Comparison of ENCODE assay signal across 8 cellular contexts in the genomic region with DNA sequence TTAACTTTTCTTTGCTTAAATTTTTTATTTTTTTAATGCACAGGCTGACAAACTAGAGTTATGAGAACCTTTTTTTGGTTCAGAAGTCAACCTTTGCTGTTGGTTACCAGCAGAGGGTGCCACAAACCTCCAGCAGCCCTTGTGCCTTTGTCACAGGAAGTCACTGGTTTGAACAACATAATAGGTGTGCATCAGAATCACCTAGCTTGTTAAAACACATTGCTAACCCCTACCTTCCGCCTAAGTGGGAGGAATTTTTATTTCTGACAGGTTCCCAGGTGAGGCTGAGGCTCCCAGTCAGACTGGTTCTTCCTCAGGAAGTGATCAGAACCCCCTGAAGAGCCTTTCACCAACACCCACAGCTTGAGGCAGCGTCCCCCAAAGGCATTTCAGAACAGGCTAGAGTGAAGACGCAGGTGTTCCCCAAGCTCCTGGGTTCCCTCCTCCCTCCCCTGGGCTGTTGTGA. TPM values are rescaled to one million over a fixed set of nuclear protein-coding genes. Genes with fewer than 3 reads are reported as not detected.
DNase-seq lines count a peak whose midpoint lies in the region; ATAC-seq and TF ChIP-seq lines count a peak whose summit lies in the region.

No MANE protein-coding gene starts in this region.

- peaks cover 0 to 19% (median 16%) of the 10 kb centered on the region in 4 donors for H3K4me1 ChIP-seq in sigmoid colon

- H3K27ac Mint-ChIP-seq in activated naive CD4-positive, alpha-beta T cell treated with anti-CD3 and anti-CD28 coated beads, Interleukin-2, amount 50 U/mL, for 72 hours, result peak overlapping the region; percentile 30 to 55

- H3K9me3 ChIP-seq in sigmoid colon, result no peaks in the 10 kb centered on the region

- no peaks in the 10 kb centered on the region for H3K36me3 Mint-ChIP-seq in activated naive CD4-positive, alpha-beta T cell treated with anti-CD3 and anti-CD28 coated beads, Interleukin-2, amount 50 U/mL, for 72 hours

- TF ChIP-seq CTCF in GM06990 (IDR thresholded peaks at IDR 0.05; ENCODE audit: insufficient read depth, low read length, poor library complexity, severe bottlenecking), result peak; percentile 82
- peak; percentile 49 to 74 (median 56) for TF ChIP-seq CTCF in sigmoid colon (IDR thresholded peaks at IDR 0.05)

- H3K4me3 ChIP-seq in GM06990 (replicated peaks; ENCODE audit: low read depth, low read length), result no peak overlapping the region
- no peak overlapping the region for H3K4me3 ChIP-seq in sigmoid colon

- peak; percentile 80 to 87 for ATAC-seq in activated naive CD4-positive, alpha-beta T cell treated with anti-CD3 and anti-CD28 coated beads, Interleukin-2, amount 50 U/mL, for 72 hours
- no peak for ATAC-seq in HG02884 (IDR thresholded peaks at IDR 0.05; ENCODE audit: unreplicated experiment)
- ATAC-seq in GM21423 (IDR thresholded peaks at IDR 0.05; ENCODE audit: unreplicated experiment), result no peak

- no peak for TF ChIP-seq POLR2A in sigmoid colon (IDR thresholded peaks at IDR 0.05)

- peak; percentile 20 for DNase-seq in GM06990 (ENCODE audit: extremely low read depth, insufficient read length)
- peak; percentile 59 for DNase-seq in HK-2 (ENCODE audit: unreplicated experiment)
- peak; percentile 48 for DNase-seq in SK-N-DZ (ENCODE audit: low spot score)
- DNase-seq in activated naive CD4-positive, alpha-beta T cell treated with anti-CD3 and anti-CD28 coated beads, Interleukin-2, amount 50 U/mL, for 72 hours (ENCODE audit: low spot score in 2 of 2), result peak in 1 of 2 donors; percentile 44
- DNase-seq in cardiac septum (ENCODE audit: low spot score), result peak; percentile 65
- DNase-seq in sigmoid colon, result no peak

- peak overlapping the region in 1 of 4 donors; percentile 11 for H3K27ac ChIP-seq in sigmoid colon

- no peaks in the 10 kb centered on the region; the same call in 1 of the 2 replicates for H3K36me3 ChIP-seq in GM06990 (ENCODE audit: control insufficient read depth, insufficient read depth, low read length)
- no peaks in the 10 kb centered on the region for H3K36me3 ChIP-seq in sigmoid colon

- WGBS in sigmoid colon, 2 donors, result 41 to 60% methylated on average over 3 of the region's 3 CpGs

- TF ChIP-seq EP300 in sigmoid colon (IDR thresholded peaks at IDR 0.05), result no peak

- intact Hi-C loops in cardiac septum (cut with DNase I) (loop anchor here (2.0 to 5.0 kb wide), 2 partner anchors 43 to 76 kb away; a partner anchor contains a TSS), sigmoid colon (cut with DNase I) (loop anchor here (1.0 kb wide), 1 partner anchor 42 kb away; no protein-coding TSS in a partner anchor)

- no peaks in the 10 kb centered on the region for H3K9me3 Mint-ChIP-seq in activated naive CD4-positive, alpha-beta T cell treated with anti-CD3 and anti-CD28 coated beads, Interleukin-2, amount 50 U/mL, for 72 hours

- no peaks in the 10 kb centered on the region for H3K27me3 ChIP-seq in GM06990 (replicated peaks; ENCODE audit: control insufficient read depth, insufficient read depth, low read length)
- no peaks in the 10 kb centered on the region for H3K27me3 ChIP-seq in sigmoid colon

RNA-seq across cellular contexts. Expression of a gene that starts 22.6 kb away (rescaled TPM):
- 283 and 329 TPM in 2 replicates for polyA plus RNA-seq in SK-N-DZ (2014; cell fraction: cytosol; rRNA removed)
- 217 and 226 TPM in 2 replicates for polyA plus RNA-seq in SK-N-DZ (2014; cell fraction: nucleus; rRNA removed)
- 100 to 1,000 TPM; 192 to 271 TPM for total RNA-seq in activated naive CD4-positive, alpha-beta T cell treated with anti-CD3 and anti-CD28 coated beads, Interleukin-2, amount 50 U/mL, for 72 hours
- total RNA-seq in cardiac septum (388 TPM), sigmoid colon (100 to 1,000 TPM; 205 to 253 (median 232) TPM)
- 100 to 1,000 TPM; 232 to 437 (median 282) TPM for polyA plus RNA-seq in sigmoid colon

RNA-seq across cellular contexts. Expression of a gene that starts 47.8 kb away (rescaled TPM):
- 32.1 and 37.4 TPM in 2 replicates for polyA plus RNA-seq in SK-N-DZ (2014; cell fraction: cytosol; rRNA removed)
- 116 and 123 TPM in 2 replicates for polyA plus RNA-seq in SK-N-DZ (2014; cell fraction: nucleus; rRNA removed)
- total RNA-seq in activated naive CD4-positive, alpha-beta T cell treated with anti-CD3 and anti-CD28 coated beads, Interleukin-2, amount 50 U/mL, for 72 hours, result 10 to 100 TPM; 34.7 to 40.1 TPM
- total RNA-seq in cardiac septum, result 29.2 TPM
- total RNA-seq in sigmoid colon, result 10 to 100 TPM in 2 of 4 donors, 1 to 10 TPM in 2; 7.8 to 11.4 (median 10.3) TPM
- 100 to 1,000 TPM in 2 of 3 donors, 10 to 100 TPM in 1; 56.5 to 147 (median 105) TPM for polyA plus RNA-seq in sigmoid colon

Comparison
In these comparisons a context has a peak if more than half of its experiments do, and no peak if none do; other contexts are left out.
1. ATAC-seq: peak in activated naive CD4-positive, alpha-beta T cell treated with anti-CD3 and anti-CD28 coated beads, Interleukin-2, amount 50 U/mL, for 72 hours (2 of 2); none in HG02884 (single experiment) and GM21423 (single experiment).